In the genomic region with DNA sequence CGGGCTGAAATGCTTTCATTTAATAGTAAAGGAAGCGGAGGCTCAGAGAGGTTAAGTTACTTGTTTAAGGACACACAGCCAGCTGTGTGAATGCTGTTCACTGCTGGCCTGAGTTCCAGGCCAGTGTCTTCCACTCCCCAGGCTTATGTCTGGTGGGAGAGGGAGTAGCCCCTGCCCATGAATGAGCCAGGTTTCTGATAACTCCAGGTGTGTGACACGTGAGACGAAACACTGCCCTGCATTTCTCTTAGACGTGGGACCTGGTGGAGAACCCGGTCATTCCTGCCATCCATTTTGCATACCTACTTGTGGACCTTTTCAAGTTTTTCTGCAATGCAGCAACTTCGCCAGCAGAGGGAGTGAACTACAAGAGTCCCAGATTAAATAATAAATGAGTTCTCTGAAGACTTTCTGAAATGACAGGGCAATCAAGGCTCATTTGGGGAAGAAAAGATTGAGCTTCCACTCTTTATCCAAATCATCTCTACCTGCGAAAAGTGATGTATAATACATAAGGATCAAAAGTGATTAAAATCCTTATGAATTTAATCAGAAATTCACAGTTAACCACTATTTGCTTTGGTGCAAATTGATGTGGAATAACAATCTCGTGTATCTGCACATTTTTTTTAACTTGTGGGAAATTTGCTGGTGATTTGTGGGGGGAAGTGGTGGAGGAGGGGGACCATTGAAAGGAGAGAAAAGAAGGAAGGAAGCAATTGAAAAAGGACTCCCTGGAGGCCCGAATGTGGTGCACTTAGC, we compare ENCODE assay signal across 8 cellular contexts.
A peak's percentile ranks its signal among the peaks of the same experiment; 100 is the strongest.
DNase-seq lines count a peak whose midpoint lies in the region; ATAC-seq and TF ChIP-seq lines count a peak whose summit lies in the region.

No MANE protein-coding gene starts in this region.

- H3K36me3 ChIP-seq in left lung: no peaks in the 10 kb centered on the region

- H3K4me1 ChIP-seq in left lung: peaks cover 0 to 6% of the 10 kb centered on the region in 2 donors

- peaks cover 7% of the 10 kb centered on the region for H3K4me1 Mint-ChIP-seq in chondrocyte (ENCODE audit: low read depth)

- DNase-seq in GM03348 (ENCODE audit: low spot score): peak; percentile 77
- peak; percentile 34 for DNase-seq in NCI-H1048 (lab: John Stamatoyannopoulos, UW)
- peak; percentile 23 for DNase-seq in T follicular helper cell (ENCODE audit: low read depth)
- no peak for DNase-seq in chondrocyte (ENCODE audit: low spot score)
- DNase-seq in left lung: no peak
- peak; percentile 20 for DNase-seq in stimulated activated CD8-positive, alpha-beta memory T cell treated with anti-CD3 and anti-CD28 coated beads, Interleukin-15, amount 100 ng/mL, for 1 hour (ENCODE audit: low read depth)
- no peak for DNase-seq in COR-L47 (lab: John Stamatoyannopoulos, UW)

- H3K27ac Mint-ChIP-seq in chondrocyte (ENCODE audit: unreplicated experiment): no peak overlapping the region

- no peaks in the 10 kb centered on the region for H3K36me3 Mint-ChIP-seq in chondrocyte (ENCODE audit: low read depth)

- intact Hi-C loops in left lung (cut with DNase I): no loop called here

- H3K4me3 Mint-ChIP-seq in chondrocyte (ENCODE audit: unreplicated experiment): no peak overlapping the region

- H3K27ac ChIP-seq in 22Rv1 (no peak overlapping the region), left lung (no peak overlapping the region)

- TF ChIP-seq CTCF in 22Rv1 (IDR thresholded peaks at IDR 0.05) (peak; percentile 85), chondrocyte (IDR thresholded peaks at IDR 0.05) (peak; percentile 92), left lung (IDR thresholded peaks at IDR 0.05) (peak; percentile 80)

- peak; percentile 73 for ATAC-seq in left lung

- H3K9me3 Mint-ChIP-seq in chondrocyte (ENCODE audit: low read depth): no peaks in the 10 kb centered on the region

- no peak overlapping the region for H3K4me3 ChIP-seq in left lung

- no peaks in the 10 kb centered on the region for H3K27me3 ChIP-seq in left lung

- no peaks in the 10 kb centered on the region for H3K9me3 ChIP-seq in left lung

- H3K27me3 Mint-ChIP-seq in chondrocyte (ENCODE audit: low read depth): no peaks in the 10 kb centered on the region

Comparison
In these comparisons a context has a peak if more than half of its experiments do, and no peak if none do; other contexts are left out.
1. DNase-seq: peak in GM03348 (single experiment), NCI-H1048 (single experiment), T follicular helper cell (single experiment) and stimulated activated CD8-positive, alpha-beta memory T cell treated with anti-CD3 and anti-CD28 coated beads, Interleukin-15, amount 100 ng/mL, for 1 hour (single experiment); none in chondrocyte (single experiment), left lung (0 of 2) and COR-L47 (single experiment).
2. Peak in every context shown above with its lines, with median percentiles within 50 percentile points of each other: CTCF ChIP-seq.